In genomic region chr6:31660998-31661866, GRCh38 we compare ENCODE assay signal across 1 cellular context.
TF ChIP-seq lines count a peak whose summit lies in the region.

No MANE protein-coding gene starts in this region.

TF ChIP-seq in HepG2, 621 proteins besides CTCF, POLR2A, EP300 and RAD21 (continued from another document):
- TF ChIP-seq THAP9 (CRISPR knock-in tag; IDR thresholded peaks at IDR 0.05; ENCODE audit: borderline replicate concordance) (0 out of 2 replicates have a peak, but pooled peaks have one; percentile 18), ZNF547 (CRISPR knock-in tag; IDR thresholded peaks at IDR 0.05) (0 out of 2 replicates have a peak, but pooled peaks have one; percentile 3), FOXM1 (CRISPR knock-in tag; IDR thresholded peaks at IDR 0.05) (no peak), SNAPC4 (CRISPR knock-in tag; IDR thresholded peaks at IDR 0.05) (no peak), POLR2AphosphoS5 (IDR thresholded peaks at IDR 0.05; ENCODE audit: low read depth, low read length) (peak; percentile 32)
TF ChIP-seq in HepG2: peak in this region for 25.
